Comparison of ENCODE assay signal across 8 cellular contexts in genomic region chrY:21869407-21870076, GRCh38.
DNase-seq lines count a peak whose midpoint lies in the region; ATAC-seq and FAIRE-seq lines count a peak whose summit lies in the region.
"Not testable (repeated sequence)": the region's sequence is repeated elsewhere in the genome, so short reads cannot be mapped to it uniquely, and the experiment has no call there.

No MANE protein-coding gene starts in this region.

- ATAC-seq in GM19372 (IDR thresholded peaks at IDR 0.05; ENCODE audit: low read depth, unreplicated experiment) (peak; percentile 85), GM21423 (IDR thresholded peaks at IDR 0.05; ENCODE audit: unreplicated experiment) (peak; percentile 85), HG02610 (IDR thresholded peaks at IDR 0.05; ENCODE audit: unreplicated experiment) (peak; percentile 95), HG02938 (IDR thresholded peaks at IDR 0.05; ENCODE audit: unreplicated experiment) (peak; percentile 94), HG03103 (IDR thresholded peaks at IDR 0.05; ENCODE audit: low read depth, unreplicated experiment) (peak; percentile 73), HG03442 (IDR thresholded peaks at IDR 0.05; ENCODE audit: unreplicated experiment) (peak; percentile 91)
- peak; percentile 32 to 67 for ATAC-seq in activated CD4-positive, CD25-positive, alpha-beta regulatory T cell treated with anti-CD3 and anti-CD28 coated beads, Interleukin-2, amount 50 U/mL, for 24 hours

- FAIRE-seq in GM18507 (lab: Jason Lieb, UNC) = peak; percentile 65

- DNase-seq in GM18507 (ENCODE audit: extremely low spot score, insufficient read length, low read depth) = not testable (repeated sequence)
